In the genomic region with DNA sequence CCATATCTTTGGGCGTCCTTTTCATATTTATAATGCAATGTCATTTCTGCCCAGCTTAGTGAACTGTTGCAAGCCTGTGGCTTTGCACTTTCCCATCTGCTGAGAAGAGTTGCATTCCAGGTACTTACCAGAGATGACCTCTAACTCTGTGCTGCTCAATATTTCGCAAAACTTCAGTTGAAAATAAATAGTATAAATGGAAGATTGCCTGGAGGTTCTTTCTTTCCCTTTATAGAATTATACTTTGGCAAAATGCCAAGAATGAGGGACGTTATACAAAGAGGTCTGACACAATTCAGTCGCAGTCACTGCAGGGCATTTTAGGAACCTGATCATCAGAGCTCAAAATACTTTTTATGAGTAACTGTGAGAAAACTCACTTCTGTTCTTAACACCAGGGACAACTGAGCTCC, we compare ENCODE assay signal across 12 cellular contexts. TPM values are rescaled to one million over a fixed set of nuclear protein-coding genes. Genes with fewer than 3 reads are reported as not detected.
DNase-seq lines count a peak whose midpoint lies in the region; ATAC-seq and TF ChIP-seq lines count a peak whose summit lies in the region.
"Had no signal": no experiment of that assay in that cellular context is flagged by ENCODE, and none has a peak within 500 bp of the region (broad histone marks: within the 10 kb centered on the region; RNA-seq: fewer than 3 reads in every experiment).

No MANE protein-coding gene starts in this region.

- DNase-seq in Right ventricle myocardium inferior (ENCODE audit: missing footprints) = no peak
- no peak for DNase-seq in right atrium auricular region (ENCODE audit: low spot score)
- peak; percentile 23 for DNase-seq in OCI-M1 (lab: John Stamatoyannopoulos, UW)
- DNase-seq in stimulated activated naive B cell treated with anti-CD40 and anti-IgM and Interleukin-4, amounts not matched to agents 10 μg/mL and 1 μg/mL and 100 μg/mL, for 72 hours = no peak
- DNase-seq in activated T-helper 1 cell treated with anti-CD3 and anti-CD28 coated beads, Interleukin-12 subunit alpha, Interleukin-12 subunit beta, Interleukin-2, Interleukin-4 antibody, amounts not matched to agents 30 ng/mL and 10 ng/mL and 1 ng/mL, durations not matched to agents 14 hours and 24 hours and 36 hours (ENCODE audit: low spot score) = no peak
- no peak for DNase-seq in GM19240 (ENCODE audit: insufficient read length, low spot score)
- no peak for DNase-seq in central memory CD4-positive, alpha-beta T cell
- DNase-seq: activated naive CD8-positive, alpha-beta T cell treated with anti-CD3 and anti-CD28 coated beads, Interleukin-2, amount 50 U/mL, for 24 hours; foreskin keratinocyte; naive thymus-derived CD4-positive, alpha-beta T cell had no signal

- H3K36me3 Mint-ChIP-seq in stimulated activated naive B cell treated with anti-CD40 and anti-IgM and Interleukin-4, amounts not matched to agents 10 μg/mL and 1 μg/mL and 100 μg/mL, for 72 hours = no peaks in the 10 kb centered on the region
- no peaks in the 10 kb centered on the region for H3K36me3 Mint-ChIP-seq in activated T-helper 1 cell treated with anti-CD3 and anti-CD28 coated beads, Interleukin-12 subunit alpha, Interleukin-12 subunit beta, Interleukin-2, Interleukin-4 antibody, amounts not matched to agents 30 ng/mL and 10 ng/mL and 1 ng/mL, durations not matched to agents 14 hours and 24 hours and 36 hours (ENCODE audit: low read depth)
- H3K36me3 Mint-ChIP-seq: naive thymus-derived CD4-positive, alpha-beta T cell had no signal

- peaks cover 5 to 11% of the 10 kb centered on the region in 2 donors for H3K4me1 Mint-ChIP-seq in stimulated activated naive B cell treated with anti-CD40 and anti-IgM and Interleukin-4, amounts not matched to agents 10 μg/mL and 1 μg/mL and 100 μg/mL, for 72 hours
- H3K4me1 Mint-ChIP-seq in activated T-helper 1 cell treated with anti-CD3 and anti-CD28 coated beads, Interleukin-12 subunit alpha, Interleukin-12 subunit beta, Interleukin-2, Interleukin-4 antibody, amounts not matched to agents 30 ng/mL and 10 ng/mL and 1 ng/mL, durations not matched to agents 14 hours and 24 hours and 36 hours (ENCODE audit: low read depth) = no peaks in the 10 kb centered on the region
- H3K4me1 Mint-ChIP-seq: activated naive CD8-positive, alpha-beta T cell treated with anti-CD3 and anti-CD28 coated beads, Interleukin-2, amount 50 U/mL, for 24 hours; naive thymus-derived CD4-positive, alpha-beta T cell had no signal

- no peak overlapping the region for H3K4me3 Mint-ChIP-seq in stimulated activated naive B cell treated with anti-CD40 and anti-IgM and Interleukin-4, amounts not matched to agents 10 μg/mL and 1 μg/mL and 100 μg/mL, for 72 hours
- H3K4me3 Mint-ChIP-seq in activated T-helper 1 cell treated with anti-CD3 and anti-CD28 coated beads, Interleukin-12 subunit alpha, Interleukin-12 subunit beta, Interleukin-2, Interleukin-4 antibody, amounts not matched to agents 30 ng/mL and 10 ng/mL and 1 ng/mL, durations not matched to agents 14 hours and 24 hours and 36 hours = no peak overlapping the region
- H3K4me3 Mint-ChIP-seq: activated naive CD8-positive, alpha-beta T cell treated with anti-CD3 and anti-CD28 coated beads, Interleukin-2, amount 50 U/mL, for 24 hours; naive thymus-derived CD4-positive, alpha-beta T cell had no signal

- H3K4me1 ChIP-seq in right atrium auricular region = peaks cover 0 to 9% of the 10 kb centered on the region in 2 donors
- H3K4me1 ChIP-seq: foreskin keratinocyte had no signal

- H3K27me3 Mint-ChIP-seq in stimulated activated naive B cell treated with anti-CD40 and anti-IgM and Interleukin-4, amounts not matched to agents 10 μg/mL and 1 μg/mL and 100 μg/mL, for 72 hours = peaks cover 17 to 40% of the 10 kb centered on the region in 2 donors
- H3K27me3 Mint-ChIP-seq in activated T-helper 1 cell treated with anti-CD3 and anti-CD28 coated beads, Interleukin-12 subunit alpha, Interleukin-12 subunit beta, Interleukin-2, Interleukin-4 antibody, amounts not matched to agents 30 ng/mL and 10 ng/mL and 1 ng/mL, durations not matched to agents 14 hours and 24 hours and 36 hours (ENCODE audit: insufficient read depth) = peaks cover 38% of the 10 kb centered on the region

- TF ChIP-seq CTCF in right atrium auricular region (IDR thresholded peaks at IDR 0.05) = no peak

- no peak overlapping the region for H3K4me3 ChIP-seq in right atrium auricular region

- H3K27ac ChIP-seq in right atrium auricular region = peak overlapping the region in 1 of 2 donors; percentile 3
- H3K27ac ChIP-seq: C4-2B, foreskin keratinocyte had no signal

- intact Hi-C loops in Right ventricle myocardium inferior (cut with DNase I) = no loop called here
- intact Hi-C loops in activated T-helper 1 cell treated with anti-CD3 and anti-CD28 coated beads, Interleukin-12 subunit alpha, Interleukin-12 subunit beta, Interleukin-2, Interleukin-4 antibody, amounts not matched to agents 30 ng/mL and 10 ng/mL and 1 ng/mL, durations not matched to agents 14 hours and 24 hours and 36 hours (cut with micrococcal nuclease) = no loop called here

- H3K9me3 ChIP-seq in right atrium auricular region = no peaks in the 10 kb centered on the region

- peak overlapping the region; percentile 0 for H3K27ac Mint-ChIP-seq in stimulated activated naive B cell treated with anti-CD40 and anti-IgM and Interleukin-4, amounts not matched to agents 10 μg/mL and 1 μg/mL and 100 μg/mL, for 72 hours
- H3K27ac Mint-ChIP-seq in activated T-helper 1 cell treated with anti-CD3 and anti-CD28 coated beads, Interleukin-12 subunit alpha, Interleukin-12 subunit beta, Interleukin-2, Interleukin-4 antibody, amounts not matched to agents 30 ng/mL and 10 ng/mL and 1 ng/mL, durations not matched to agents 14 hours and 24 hours and 36 hours = no peak overlapping the region
- H3K27ac Mint-ChIP-seq: activated naive CD8-positive, alpha-beta T cell treated with anti-CD3 and anti-CD28 coated beads, Interleukin-2, amount 50 U/mL, for 24 hours; naive thymus-derived CD4-positive, alpha-beta T cell had no signal

- H3K27me3 ChIP-seq in right atrium auricular region = no peaks in the 10 kb centered on the region

- ATAC-seq in Right ventricle myocardium inferior = peak; percentile 42
- ATAC-seq in HG03342 (IDR thresholded peaks at IDR 0.05; ENCODE audit: unreplicated experiment) = peak; percentile 77
- peak in 1 of 2 donors; percentile 76 for ATAC-seq in stimulated activated naive B cell treated with anti-CD40 and anti-IgM and Interleukin-4, amounts not matched to agents 10 μg/mL and 1 μg/mL and 100 μg/mL, for 72 hours (replicated peaks)
- ATAC-seq: activated naive CD8-positive, alpha-beta T cell treated with anti-CD3 and anti-CD28 coated beads, Interleukin-2, amount 50 U/mL, for 24 hours; foreskin keratinocyte; naive thymus-derived CD4-positive, alpha-beta T cell had no signal

- H3K36me3 ChIP-seq in right atrium auricular region = no peaks in the 10 kb centered on the region

- no peaks in the 10 kb centered on the region for H3K9me3 Mint-ChIP-seq in stimulated activated naive B cell treated with anti-CD40 and anti-IgM and Interleukin-4, amounts not matched to agents 10 μg/mL and 1 μg/mL and 100 μg/mL, for 72 hours
- H3K9me3 Mint-ChIP-seq in activated T-helper 1 cell treated with anti-CD3 and anti-CD28 coated beads, Interleukin-12 subunit alpha, Interleukin-12 subunit beta, Interleukin-2, Interleukin-4 antibody, amounts not matched to agents 30 ng/mL and 10 ng/mL and 1 ng/mL, durations not matched to agents 14 hours and 24 hours and 36 hours = no peaks in the 10 kb centered on the region
- H3K9me3 Mint-ChIP-seq: activated naive CD8-positive, alpha-beta T cell treated with anti-CD3 and anti-CD28 coated beads, Interleukin-2, amount 50 U/mL, for 24 hours had no signal

RNA-seq across cellular contexts. Expression of a gene that starts 18.9 kb away (rescaled TPM):
- total RNA-seq in Right ventricle myocardium inferior (134 TPM), right atrium auricular region (10 to 100 TPM; 45.3 to 66.9 TPM)
- 4.9 and 5.2 TPM in 2 replicates for total RNA-seq in activated T-helper 1 cell treated with anti-CD3 and anti-CD28 coated beads, Interleukin-12 subunit alpha, Interleukin-12 subunit beta, Interleukin-2, Interleukin-4 antibody, amounts not matched to agents 30 ng/mL and 10 ng/mL and 1 ng/mL, durations not matched to agents 14 hours and 24 hours and 36 hours
